Comparison of ENCODE assay signal across 9 cellular contexts in the genomic region with DNA sequence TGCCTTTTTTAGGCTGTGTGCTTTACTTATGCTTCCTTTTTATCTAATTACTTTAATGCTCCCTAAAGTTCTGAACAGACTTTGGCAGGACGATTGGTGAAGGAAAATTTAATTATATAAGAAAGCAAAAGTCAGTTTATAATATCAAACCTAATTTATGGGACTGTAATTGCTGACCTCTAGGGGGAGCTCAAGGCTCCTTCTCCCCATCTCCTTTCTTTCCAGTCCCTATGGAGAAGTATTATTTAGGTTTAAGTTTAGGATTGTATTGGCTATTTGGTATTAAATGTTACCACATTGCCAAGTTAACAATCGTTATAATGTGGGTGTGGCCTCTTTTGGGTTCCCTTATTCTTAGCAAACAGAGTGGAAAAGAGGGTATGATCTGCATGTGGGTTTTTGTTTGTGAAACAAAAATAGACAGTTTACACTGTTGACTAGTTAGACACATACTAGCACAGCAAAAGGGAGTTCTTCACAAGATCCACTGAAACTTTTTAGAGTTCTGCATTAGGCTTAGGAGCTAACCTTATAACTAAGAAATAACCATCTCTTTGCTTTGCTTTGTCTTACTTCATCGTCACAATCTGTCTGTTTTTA. TPM values are rescaled to one million over a fixed set of nuclear protein-coding genes. Genes with fewer than 3 reads are reported as not detected.
A peak's percentile ranks its signal among the peaks of the same experiment; 100 is the strongest.
DNase-seq lines count a peak whose midpoint lies in the region; ATAC-seq, FAIRE-seq and TF ChIP-seq lines count a peak whose summit lies in the region.
"Had no signal": no experiment of that assay in that cellular context is flagged by ENCODE, and none has a peak within 500 bp of the region (broad histone marks: within the 10 kb centered on the region; RNA-seq: fewer than 3 reads in every experiment).

No MANE protein-coding gene starts in this region.

- no peak for TF ChIP-seq POLR2A in GM12892 (IDR thresholded peaks at IDR 0.05; ENCODE audit: low read depth, low read length)
- no peak for TF ChIP-seq POLR2A in esophagus squamous epithelium (IDR thresholded peaks at IDR 0.05)

- POLR2A ChIA-PET in PC-3 (lab: Charles Lee; ENCODE audit: unreplicated experiment): interaction anchor here (0.6 kb wide), 1 partner anchor 180 kb away, joined by 3 read pairs; no protein-coding TSS in a partner anchor
- POLR2A ChIA-PET in activated CD4-positive, alpha-beta memory T cell treated with anti-CD3 and anti-CD28 coated beads for 36 hours (lab: Charles Lee): no interaction called here

- H3K79me2 ChIP-seq in PC-3 (ENCODE audit: low read length): no peaks in the 10 kb centered on the region

- H3K27me3 ChIP-seq in PC-3 (ENCODE audit: low read length): no peaks in the 10 kb centered on the region
- H3K27me3 ChIP-seq in esophagus squamous epithelium: no peaks in the 10 kb centered on the region

- H3K27ac Mint-ChIP-seq in activated CD4-positive, alpha-beta memory T cell treated with anti-CD3 and anti-CD28 coated beads for 36 hours: no peak overlapping the region

- no peak overlapping the region for H3K4me3 Mint-ChIP-seq in activated CD4-positive, alpha-beta memory T cell treated with anti-CD3 and anti-CD28 coated beads for 36 hours

- peak; percentile 60 for FAIRE-seq in GM12892 (lab: Jason Lieb, UNC)

- no peaks in the 10 kb centered on the region for H3K4me1 Mint-ChIP-seq in activated CD4-positive, alpha-beta memory T cell treated with anti-CD3 and anti-CD28 coated beads for 36 hours (ENCODE audit: low read depth)

- TF ChIP-seq CTCF in AG10803 (conservative IDR thresholded peaks at IDR 0.05; ENCODE audit: low read length) (peak; percentile 81), PC-3 (conservative IDR thresholded peaks at IDR 0.05; ENCODE audit: low read depth, low read length) (peak; percentile 100), esophagus squamous epithelium (IDR thresholded peaks at IDR 0.05) (peak; percentile 21 to 59 (median 38))

- H3K9me3 ChIP-seq in PC-3 (ENCODE audit: low read length) (0 out of 2 replicates have a peak, but pooled peaks cover 3% of the 10 kb centered on the region), esophagus squamous epithelium (peaks cover 0 to 6% (median 0%) of the 10 kb centered on the region in 3 donors)

- H4K20me1 ChIP-seq in PC-3 (ENCODE audit: low read length): no peaks in the 10 kb centered on the region

- ATAC-seq in PC-3: peak; percentile 90
- no peak for ATAC-seq in HG03378 (IDR thresholded peaks at IDR 0.05; ENCODE audit: unreplicated experiment)

- H3K4me3 ChIP-seq in AG10803 (ENCODE audit: low read length): no peak overlapping the region
- no peak overlapping the region for H3K4me3 ChIP-seq in PC-3 (ENCODE audit: low read length)
- no peak overlapping the region for H3K4me3 ChIP-seq in esophagus squamous epithelium

- H3K27me3 Mint-ChIP-seq in activated CD4-positive, alpha-beta memory T cell treated with anti-CD3 and anti-CD28 coated beads for 36 hours: no peaks in the 10 kb centered on the region

- no peak overlapping the region for H3K27ac ChIP-seq in PC-3 (ENCODE audit: low read length)
- no peak overlapping the region for H3K27ac ChIP-seq in esophagus squamous epithelium

- no peaks in the 10 kb centered on the region for H3K4me1 ChIP-seq in PC-3 (ENCODE audit: insufficient read depth, low read length)
- peaks cover 0 to 4% (median 0%) of the 10 kb centered on the region in 3 donors for H3K4me1 ChIP-seq in esophagus squamous epithelium

- H3K36me3 ChIP-seq in PC-3 (ENCODE audit: low read depth, low read length) (no peaks in the 10 kb centered on the region), esophagus squamous epithelium (no peaks in the 10 kb centered on the region)

- intact Hi-C loops in PC-3 (cut with micrococcal nuclease) (loop anchor here (1.0 to 5.0 kb wide), 9 partner anchors 150 to 567 kb away; partner anchors contain the start of genes CENPL and DARS2), esophagus squamous epithelium (cut with DNase I) (no loop called here)
- intact Hi-C loops in activated CD4-positive, alpha-beta memory T cell treated with anti-CD3 and anti-CD28 coated beads for 36 hours (cut with micrococcal nuclease): loop anchor here (2.0 to 5.0 kb wide), 2 partner anchors 75 to 157 kb away; no protein-coding TSS in a partner anchor

- H3F3A ChIP-seq in PC-3 (ENCODE audit: low read length, unreplicated experiment): no peaks in the 10 kb centered on the region

- H3K9me2 ChIP-seq in PC-3 (replicated peaks; ENCODE audit: low read length): no peaks in the 10 kb centered on the region

- BruUV-seq in PC-3 (replicated peaks; lab: Mats Ljungman, UMichigan): no TSS peak

- peaks cover 6% of the 10 kb centered on the region for H3K36me3 Mint-ChIP-seq in activated CD4-positive, alpha-beta memory T cell treated with anti-CD3 and anti-CD28 coated beads for 36 hours

- 33 to 34% methylated on average over 3 of the region's 3 CpGs for WGBS in esophagus squamous epithelium, 2 donors

- H2AFZ ChIP-seq in PC-3 (ENCODE audit: low read length): peak overlapping the region; percentile 27

- H3K9ac ChIP-seq in PC-3 (ENCODE audit: low read length): no peak overlapping the region

- DNase-seq in AG10803 (ENCODE audit: low read depth) (peak; percentile 42), GM12892 (ENCODE audit: insufficient read length) (no peak), PC-3 (peak; percentile 90), esophagus squamous epithelium (lab: John Stamatoyannopoulos, UW) (no peak), retina (peak; percentile 10), NCI-H2107 treated with DMSO at 0.1 percent for 48 hours (lab: John Stamatoyannopoulos, UW; ENCODE audit: unreplicated experiment) (no peak)
- no peak for DNase-seq in activated CD4-positive, alpha-beta memory T cell treated with anti-CD3 and anti-CD28 coated beads for 36 hours
- DNase-seq: left cardiac atrium had no signal

- CTCF ChIA-PET in PC-3 (lab: Charles Lee): interaction anchor here (0.6 to 2.0 kb wide), 15 partner anchors 12 to 510 kb away, joined by 3 to 6 read pairs (median 4); partner anchors contain the start of gene PRDX6
- CTCF ChIA-PET in activated CD4-positive, alpha-beta memory T cell treated with anti-CD3 and anti-CD28 coated beads for 36 hours (lab: Charles Lee): interaction anchor here (0.6 to 2.4 kb wide), 16 partner anchors 9 to 477 kb away, joined by 3 to 9 read pairs (median 3); no protein-coding TSS in a partner anchor

- peaks cover 9% of the 10 kb centered on the region for H3K9me3 Mint-ChIP-seq in activated CD4-positive, alpha-beta memory T cell treated with anti-CD3 and anti-CD28 coated beads for 36 hours

- 0 out of 2 replicates have a peak overlapping the region, but pooled peaks have one; percentile 10 for H3K4me2 ChIP-seq in PC-3 (ENCODE audit: low read length)

RNA-seq across cellular contexts. Expression of gene TNFSF4, which starts 48.2 kb away (rescaled TPM):
- 12.2 TPM for polyA plus RNA-seq in GM12892 (2012; ENCODE audit: missing spikeins)
- total RNA-seq in PC-3 (2014; rRNA removed) (0.17 and 0.18 TPM in 2 replicates), esophagus squamous epithelium (under 1 TPM in 2 of 4 donors, not detected in 2; 0.09 to 0.57 TPM)
- under 1 TPM; 0.26 to 0.58 TPM for total RNA-seq in activated CD4-positive, alpha-beta memory T cell treated with anti-CD3 and anti-CD28 coated beads for 36 hours

Comparison
In these comparisons a context has a peak if more than half of its experiments do, and no peak if none do; other contexts are left out.
1. DNase-seq: peak in AG10803 (single experiment), PC-3 (single experiment) and retina (single experiment); none in GM12892 (single experiment), esophagus squamous epithelium (single experiment), NCI-H2107 treated with DMSO at 0.1 percent for 48 hours (single experiment) and activated CD4-positive, alpha-beta memory T cell treated with anti-CD3 and anti-CD28 coated beads for 36 hours (single experiment).
2. CTCF ChIP-seq: peak in every context shown above with its lines; median percentile 100 in PC-3; 81 in AG10803; 38 in esophagus squamous epithelium.